In the genomic region with DNA sequence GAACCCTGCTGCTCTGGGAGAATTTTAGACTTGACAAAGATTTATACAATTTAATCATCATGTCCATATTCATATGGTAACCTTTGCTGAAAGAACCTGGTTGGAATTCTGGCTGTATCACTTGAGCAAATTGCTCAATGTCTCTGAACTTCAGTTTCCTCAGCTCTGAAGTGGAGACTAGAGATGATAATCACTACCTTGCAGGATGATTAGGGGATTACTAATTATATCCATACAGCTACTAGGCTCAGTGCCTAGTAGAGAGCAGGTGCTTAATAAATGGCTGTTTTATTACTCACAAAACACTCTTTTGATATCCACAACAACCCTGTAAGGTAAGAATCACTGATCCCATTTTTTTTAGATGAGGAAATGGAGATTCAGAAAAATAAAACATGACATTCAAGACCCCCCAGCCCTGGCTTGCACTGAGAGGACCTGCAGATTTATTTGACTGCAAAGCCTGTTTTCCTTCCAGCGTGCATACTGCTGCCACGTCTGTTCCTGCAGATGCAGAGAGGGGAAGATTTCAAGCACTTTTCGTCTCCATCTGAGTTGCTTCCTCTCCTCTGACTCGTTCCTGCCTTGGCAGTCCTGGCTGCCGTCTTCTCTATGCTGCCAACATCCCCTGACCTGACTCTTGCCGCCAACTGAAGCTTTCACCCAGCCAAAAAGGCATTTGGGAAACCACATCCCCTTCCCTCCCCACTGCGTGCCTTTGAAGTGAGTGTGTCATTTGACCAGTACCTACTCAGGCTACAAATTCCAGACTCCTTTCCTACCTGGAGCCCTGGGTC, we compare ENCODE assay signal across 8 cellular contexts.
DNase-seq lines count a peak whose midpoint lies in the region; ATAC-seq lines count a peak whose summit lies in the region.

No MANE protein-coding gene starts in this region.

- peak; percentile 67 for ATAC-seq in sciatic nerve

- H3K9ac ChIP-seq in ES-I3 (ENCODE audit: low read depth, low read length) = peak overlapping the region; percentile 6; the same call in 1 of the 2 replicates

- H3K4me1 ChIP-seq in ES-I3 (ENCODE audit: insufficient read depth, low read length) = peaks cover 29% of the 10 kb centered on the region

- H3K9me3 ChIP-seq in ES-I3 (ENCODE audit: control insufficient read depth, insufficient read depth, low read length) = no peaks in the 10 kb centered on the region

- DNase-seq in NCI-H82 (lab: John Stamatoyannopoulos, UW) (peak; percentile 70), fibroblast of peridontal ligament (ENCODE audit: extremely low read depth) (peak; percentile 45), sciatic nerve (ENCODE audit: low spot score) (no peak), hepatic stellate cell (ENCODE audit: low spot score) (no peak), NCI-H1930 (lab: John Stamatoyannopoulos, UW) (no peak), T1000 (lab: John Stamatoyannopoulos, UW) (no peak)
- DNase-seq in activated effector memory CD4-positive, alpha-beta T cell treated with Interleukin-2 at 50 U/mL for 16 hours = no peak

- no peaks in the 10 kb centered on the region for H3K36me3 ChIP-seq in ES-I3 (ENCODE audit: insufficient read depth, low read length)

- intact Hi-C loops in sciatic nerve (cut with DNase I) = no loop called here

Comparison
In these comparisons a context has a peak if more than half of its experiments do, and no peak if none do; other contexts are left out.
1. DNase-seq: peak in NCI-H82 (single experiment) and fibroblast of peridontal ligament (single experiment); none in sciatic nerve (single experiment), activated effector memory CD4-positive, alpha-beta T cell treated with Interleukin-2 at 50 U/mL for 16 hours (single experiment), hepatic stellate cell (single experiment), NCI-H1930 (0 of 2) and T1000 (single experiment).